7 cellular contexts compared by ENCODE assay signal in the genomic region with DNA sequence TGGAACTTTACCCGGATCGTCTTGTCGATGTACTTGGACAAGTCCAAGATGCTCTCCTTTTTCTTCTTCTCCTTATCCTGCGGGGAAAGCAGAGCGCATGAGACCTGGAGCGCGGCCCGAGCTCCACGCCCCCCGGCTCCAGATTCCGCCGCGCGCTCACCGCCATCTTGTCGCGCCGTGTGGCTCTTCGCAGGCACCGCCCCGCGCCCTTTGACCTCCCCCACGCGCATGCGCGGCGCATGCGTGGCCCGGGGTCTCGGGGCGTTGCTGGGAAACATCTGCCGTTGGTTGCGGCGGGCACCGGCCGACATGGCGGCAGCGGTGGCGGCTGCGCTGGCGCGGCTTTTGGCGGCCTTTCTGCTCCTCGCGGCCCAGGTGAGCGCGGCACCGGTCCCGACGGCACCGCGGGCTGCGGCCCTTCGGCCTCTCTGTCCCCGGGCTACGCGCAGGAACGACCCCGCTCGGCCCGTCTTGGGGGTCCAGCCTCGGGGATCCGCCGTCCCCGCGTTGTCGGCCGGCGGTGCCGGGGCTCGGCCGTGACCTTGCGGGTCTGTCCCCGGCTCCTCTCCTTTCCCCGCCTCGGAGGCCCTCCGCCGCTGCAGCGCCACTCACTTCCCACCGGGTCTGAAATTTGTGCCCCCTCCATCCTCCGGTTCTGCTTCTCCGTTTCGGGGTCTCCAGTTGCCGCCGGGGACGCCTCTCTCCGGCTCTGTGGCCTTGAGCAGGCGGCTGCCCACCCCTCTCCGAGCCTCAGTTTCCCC. TPM values are rescaled to one million over a fixed set of nuclear protein-coding genes. Genes with fewer than 3 reads are reported as not detected.
A peak's percentile ranks its signal among the peaks of the same experiment; 100 is the strongest.
DNase-seq lines count a peak whose midpoint lies in the region; ATAC-seq, FAIRE-seq and TF ChIP-seq lines count a peak whose summit lies in the region.

Gene LSM7, minus strand, starts transcription at position 186 of the 761 bp plus-strand sequence. Its CDS starts 20 bp downstream, at position 166.
A gene with protein sequence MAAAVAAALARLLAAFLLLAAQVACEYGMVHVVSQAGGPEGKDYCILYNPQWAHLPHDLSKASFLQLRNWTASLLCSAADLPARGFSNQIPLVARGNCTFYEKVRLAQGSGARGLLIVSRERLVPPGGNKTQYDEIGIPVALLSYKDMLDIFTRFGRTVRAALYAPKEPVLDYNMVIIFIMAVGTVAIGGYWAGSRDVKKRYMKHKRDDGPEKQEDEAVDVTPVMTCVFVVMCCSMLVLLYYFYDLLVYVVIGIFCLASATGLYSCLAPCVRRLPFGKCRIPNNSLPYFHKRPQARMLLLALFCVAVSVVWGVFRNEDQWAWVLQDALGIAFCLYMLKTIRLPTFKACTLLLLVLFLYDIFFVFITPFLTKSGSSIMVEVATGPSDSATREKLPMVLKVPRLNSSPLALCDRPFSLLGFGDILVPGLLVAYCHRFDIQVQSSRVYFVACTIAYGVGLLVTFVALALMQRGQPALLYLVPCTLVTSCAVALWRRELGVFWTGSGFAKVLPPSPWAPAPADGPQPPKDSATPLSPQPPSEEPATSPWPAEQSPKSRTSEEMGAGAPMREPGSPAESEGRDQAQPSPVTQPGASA (plus strand): TSS at position 284 of the 761 bp plus-strand sequence. CDS start 26 bp downstream, at position 310.

- H3K4me2 ChIP-seq in keratinocyte (ENCODE audit: control insufficient read depth, extremely low read depth, insufficient read depth, low read depth, low read length) = peak within 1 kb of the TSS; percentile 95

- DNase-seq in NCI-H226 (peak; percentile 81), keratinocyte (ENCODE audit: low read depth, low spot score) (peak; percentile 53)
- peak; percentile 83 to 84 for DNase-seq in central memory CD8-positive, alpha-beta T cell (ENCODE audit: low spot score in 2 of 2)
- peak; percentile 89 for DNase-seq in stimulated activated CD4-positive, alpha-beta T cell treated with anti-CD3 and anti-CD28 coated beads, Interleukin-12 subunit alpha, Interleukin-12 subunit beta, amount 100 ng/mL, for 4 hours

- TF ChIP-seq CTCF in keratinocyte (optimal IDR thresholded peaks at IDR 0.05 in 1 of 3, IDR thresholded peaks at IDR 0.05 in 1 of 3, conservative IDR thresholded peaks at IDR 0.05 in 1 of 3; ENCODE audit: extremely low read depth in 1 of 3, insufficient read depth in 2 of 3, low read length in 3 of 3) = no peak

- peaks cover 71% of the 10 kb centered on the region for H3K79me2 ChIP-seq in keratinocyte (ENCODE audit: control insufficient read depth, insufficient read depth, low read length)

- dilution Hi-C loops in keratinocyte (cut with MboI; ENCODE audit: extremely low pct_ligation_motif_present, low sequenced_read_pairs) = no loop called here

- H3K4me1 ChIP-seq in keratinocyte (ENCODE audit: control insufficient read depth, extremely low read depth, insufficient read depth, low read length) = peaks cover 12% of the 10 kb centered on the region

- peak within 1 kb of the TSS; percentile 92 for H3K9ac ChIP-seq in keratinocyte (ENCODE audit: control insufficient read depth, extremely low read depth, insufficient read depth, low read length)

- H3K36me3 ChIP-seq in keratinocyte (ENCODE audit: control insufficient read depth in 2 of 2, extremely low read depth in 1 of 2, insufficient read depth in 2 of 2, low read length in 2 of 2) = peaks cover 6 to 16% of the 10 kb centered on the region in 2 experiments

- no peaks in the 10 kb centered on the region for H3K27me3 ChIP-seq in keratinocyte (ENCODE audit: control insufficient read depth, extremely low read depth, insufficient read depth, low read length)

- peaks cover 47% of the 10 kb centered on the region for H3K4me1 Mint-ChIP-seq in central memory CD8-positive, alpha-beta T cell

- H3K27me3 Mint-ChIP-seq in central memory CD8-positive, alpha-beta T cell = no peaks in the 10 kb centered on the region

- peak within 1 kb of the TSS; percentile 91 to 93 (median 92) for H3K4me3 ChIP-seq in keratinocyte (ENCODE audit: control insufficient read depth in 2 of 3, extremely low read depth in 1 of 3, insufficient read depth in 2 of 3, low read depth in 1 of 3, low read length in 3 of 3)

- no peaks in the 10 kb centered on the region for H3K9me3 Mint-ChIP-seq in central memory CD8-positive, alpha-beta T cell

- peak within 1 kb of the TSS; percentile 96 for H3K4me3 Mint-ChIP-seq in central memory CD8-positive, alpha-beta T cell

- ATAC-seq in GM18511 (IDR thresholded peaks at IDR 0.05; ENCODE audit: unreplicated experiment) (peak; percentile 63), HG03108 (IDR thresholded peaks at IDR 0.05; ENCODE audit: unreplicated experiment) (peak; percentile 54)
- peak; percentile 75 to 82 for ATAC-seq in activated CD4-positive, CD25-positive, alpha-beta regulatory T cell treated with anti-CD3 and anti-CD28 coated beads, Interleukin-2, amount 50 U/mL, for 24 hours
- peak; percentile 82 for ATAC-seq in central memory CD8-positive, alpha-beta T cell (replicated peaks; ENCODE audit: extremely low read depth, poor library complexity, severe bottlenecking)

- no peaks in the 10 kb centered on the region for H3K9me3 ChIP-seq in keratinocyte (ENCODE audit: control insufficient read depth, low read depth, low read length)

- H4K20me1 ChIP-seq in keratinocyte (ENCODE audit: control insufficient read depth, extremely low read depth, insufficient read depth, low read length) = peaks cover 3% of the 10 kb centered on the region

- peak within 1 kb of the TSS; percentile 86 for H3K27ac ChIP-seq in keratinocyte (ENCODE audit: control insufficient read depth, insufficient read depth, low read length)

- peaks cover 35% of the 10 kb centered on the region for H3K36me3 Mint-ChIP-seq in central memory CD8-positive, alpha-beta T cell (ENCODE audit: insufficient read depth)

- peak; percentile 43 for FAIRE-seq in keratinocyte (lab: Jason Lieb, UNC)

- H2AFZ ChIP-seq in keratinocyte (ENCODE audit: control insufficient read depth, low read length) = peak within 1 kb of the TSS; percentile 90

- H3K27ac Mint-ChIP-seq in central memory CD8-positive, alpha-beta T cell (ENCODE audit: low read depth) = peak within 1 kb of the TSS; percentile 94

- H3K9me1 ChIP-seq in keratinocyte (ENCODE audit: control insufficient read depth, extremely low read depth, insufficient read depth, low read length) = no peaks in the 10 kb centered on the region

RNA-seq across cellular contexts. Expression of gene LSM7, which starts in this region (rescaled TPM):
- polyA plus RNA-seq in keratinocyte = 206 to 275 TPM (median 243 TPM) in 3 replicates
- 19.2 TPM for polyA plus RNA-seq in keratinocyte (2011; ENCODE audit: low read depth)
- polyA plus RNA-seq in keratinocyte (2011; cell fraction: cytosol; rRNA removed) = 153 and 305 TPM in 2 replicates
- 151 and 185 TPM in 2 replicates for polyA plus RNA-seq in keratinocyte (2011; cell fraction: nucleus; rRNA removed)
- polyA plus RNA-seq in keratinocyte (2012; ENCODE audit: low replicate concordance) = 109 and 224 TPM in 2 replicates
- polyA minus RNA-seq in keratinocyte = 26.8 to 62.6 TPM (median 29.6 TPM) in 3 replicates
- polyA minus RNA-seq in keratinocyte (2011; cell fraction: cytosol; rRNA and poly(A)+ RNA removed) = 73.5 TPM
- polyA minus RNA-seq in keratinocyte (2011; cell fraction: nucleus; rRNA and poly(A)+ RNA removed) = 18.4 and 27.5 TPM in 2 replicates

RNA-seq across cellular contexts. Expression of the second gene that starts in this region (rescaled TPM):
- polyA plus RNA-seq in keratinocyte = 9.3 to 20.9 TPM (median 13.5 TPM) in 3 replicates
- polyA plus RNA-seq in keratinocyte (2011; ENCODE audit: low read depth) = 3.8 TPM
- polyA plus RNA-seq in keratinocyte (2011; cell fraction: cytosol; rRNA removed) = 3.4 and 5.5 TPM in 2 replicates
- polyA plus RNA-seq in keratinocyte (2011; cell fraction: nucleus; rRNA removed) = 74.7 and 110 TPM in 2 replicates
- polyA plus RNA-seq in keratinocyte (2012; ENCODE audit: low replicate concordance) = 12.3 and 20.9 TPM in 2 replicates
- 8.5 to 19.2 TPM (median 9.7 TPM) in 3 replicates for polyA minus RNA-seq in keratinocyte
- 17.3 TPM for polyA minus RNA-seq in keratinocyte (2011; cell fraction: cytosol; rRNA and poly(A)+ RNA removed)
- 34.3 and 36.2 TPM in 2 replicates for polyA minus RNA-seq in keratinocyte (2011; cell fraction: nucleus; rRNA and poly(A)+ RNA removed)

Comparison
In these comparisons a context has a peak if more than half of its experiments do, and no peak if none do; other contexts are left out.
1. Peak in every context shown above with its lines: DNase-seq, ATAC-seq, H3K4me3 ChIP-seq and H3K27ac ChIP-seq.